26 cellular contexts compared by ENCODE assay signal in genomic region chr4:184892999-184893398, GRCh38.
"Had no signal": no experiment of that assay in that cellular context is flagged by ENCODE, and none has a peak within 500 bp of the region (broad histone marks: within the 10 kb centered on the region; RNA-seq: fewer than 3 reads in every experiment).

No MANE protein-coding gene starts in this region.

- DNase-seq: activated B cell treated with CpG ODN at 0.5 μM for 24 hours; activated CD4-positive, alpha-beta T cell treated with anti-CD3 and anti-CD28 coated beads for 48 hours; activated CD4-positive, alpha-beta T cell treated with anti-CD3 and anti-CD28 coated beads, Interleukin-2, amount 50 U/mL, for 1 hour; activated CD4-positive, alpha-beta T cell treated with anti-CD3 and anti-CD28 coated beads, Interleukin-2, amount 50 U/mL, for 48 hours; activated CD8-positive, alpha-beta memory T cell treated with anti-CD3 and anti-CD28 coated beads for 24 hours; activated CD8-positive, alpha-beta T cell treated with anti-CD3 and anti-CD28 coated beads for 36 hours; activated effector memory CD4-positive, alpha-beta T cell treated with anti-CD3 and anti-CD28 coated beads, Interleukin-2, amount 50 U/mL, for 16 hours; activated naive CD4-positive, alpha-beta T cell treated with anti-CD3 and anti-CD28 coated beads, Interleukin-2, amount 10 ng/mL, durations not matched to agents 7 days and 5 days; activated naive CD8-positive, alpha-beta T cell treated with anti-CD3 and anti-CD28 coated beads, Interleukin-2, amount 10 ng/mL, durations not matched to agents 7 days and 5 days; activated T-cell treated with anti-CD3 and anti-CD28 coated beads, Interleukin-2, amount 50 U/mL, for 1 hour; activated T-cell treated with anti-CD3 and anti-CD28 coated beads, Interleukin-2, amount 50 U/mL, for 48 hours; central memory CD4-positive, alpha-beta T cell; cerebellar nuclear complex; colonic mucosa; effector CD8-positive, alpha-beta T cell; endodermal cell; foreskin fibroblast; head of caudate nucleus; T-helper 2 cell; WERI-Rb-1 had no signal

- H3K4me3 ChIP-seq: ascending aorta, breast epithelium, cardiac muscle cell, colonic mucosa had no signal

- H3K27ac ChIP-seq: ascending aorta, breast epithelium, cardiac muscle cell, colonic mucosa, WERI-Rb-1 had no signal

- H3K9me3 ChIP-seq: ascending aorta, breast epithelium, colonic mucosa had no signal

- H3K36me3 ChIP-seq: ascending aorta, breast epithelium, cardiac muscle cell, colonic mucosa, WERI-Rb-1 had no signal

- ATAC-seq: activated CD4-positive, CD25-positive, alpha-beta regulatory T cell treated with anti-CD3 and anti-CD28 coated beads, Interleukin-2, amount 50 U/mL, for 24 hours; activated CD8-positive, alpha-beta T cell treated with anti-CD3 and anti-CD28 coated beads for 36 hours; activated naive CD4-positive, alpha-beta T cell treated with anti-CD3 and anti-CD28 coated beads, Interleukin-2, amount 50 U/mL, for 72 hours; esophagus mucosa had no signal

- H3K27me3 ChIP-seq: ascending aorta, breast epithelium, cardiac muscle cell, colonic mucosa had no signal

- H3K4me1 ChIP-seq: ascending aorta, breast epithelium, colonic mucosa had no signal
